Comparison of ENCODE assay signal across 27 cellular contexts in genomic region chr3:47752716-47753115, GRCh38.
"Had no signal": no experiment of that assay in that cellular context is flagged by ENCODE, and none has a peak within 500 bp of the region (broad histone marks: within the 10 kb centered on the region; RNA-seq: fewer than 3 reads in every experiment).

No MANE protein-coding gene starts in this region.

- H3K4me3 ChIP-seq: colonic mucosa, esophagus muscularis mucosa, lower lobe of right lung, pancreas, right atrium auricular region, testis, tibial artery, upper lobe of left lung had no signal

- H3K27me3 ChIP-seq: colonic mucosa, esophagus muscularis mucosa, foreskin keratinocyte, neutrophil, pancreas, right atrium auricular region, testis, tibial artery, upper lobe of left lung had no signal

- H3K36me3 ChIP-seq: colonic mucosa, pancreas, right atrium auricular region had no signal

- H3K9me3 Mint-ChIP-seq: dendritic cell treated with granulocyte-macrophage colony-stimulating factor and Interleukin-4, amounts not matched to agents 40 ng/mL and 50 ng/mL, for 4 days; immature natural killer cell; natural killer cell; neural crest cell; stimulated activated effector memory CD8-positive, alpha-beta T cell treated with anti-CD3 and anti-CD28 coated beads, Interleukin-12 subunit alpha, Interleukin-12 subunit beta, amount 100 ng/mL, for 72 hours had no signal

- H3K9me3 ChIP-seq: colonic mucosa, esophagus muscularis mucosa, lower lobe of right lung, neutrophil, pancreas, right atrium auricular region, testis, tibial artery, upper lobe of left lung had no signal

- H3K4me3 Mint-ChIP-seq: dendritic cell treated with granulocyte-macrophage colony-stimulating factor and Interleukin-4, amounts not matched to agents 40 ng/mL and 50 ng/mL, for 4 days; immature natural killer cell; natural killer cell; neural crest cell; stimulated activated effector memory CD8-positive, alpha-beta T cell treated with anti-CD3 and anti-CD28 coated beads, Interleukin-12 subunit alpha, Interleukin-12 subunit beta, amount 100 ng/mL, for 72 hours had no signal

- DNase-seq: colonic mucosa; effector CD8-positive, alpha-beta T cell; foreskin keratinocyte; glutamatergic neuron; hypothalamus; immature natural killer cell; islet precursor cell; kidney glomerular epithelial cell; left colon; left ventricle myocardium superior; lower lobe of right lung; natural killer cell; pancreas; stimulated activated CD4-positive, alpha-beta T cell treated with anti-CD3 and anti-CD28 coated beads, Interleukin-2, amount 100 ng/mL, for 24 hours; stimulated activated CD4-positive, alpha-beta T cell treated with anti-CD3 and anti-CD28 coated beads, Interleukin-4, amount 100 ng/mL, for 24 hours; stimulated activated naive CD8-positive, alpha-beta T cell treated with anti-CD3 and anti-CD28 coated beads, Interleukin-15, Interleukin-2, amounts not matched to agents 100 U/mL and 50 U/mL, for 24 hours; substantia nigra; tibial artery; upper lobe of left lung had no signal

- H3K36me3 Mint-ChIP-seq: natural killer cell had no signal

- H3K4me1 ChIP-seq: colonic mucosa, esophagus muscularis mucosa, lower lobe of right lung, pancreas, right atrium auricular region, testis, tibial artery, upper lobe of left lung had no signal

- H3K27ac ChIP-seq: colonic mucosa, esophagus muscularis mucosa, foreskin keratinocyte, lower lobe of right lung, neutrophil, pancreas, right atrium auricular region, testis, tibial artery, upper lobe of left lung had no signal

- ATAC-seq: foreskin keratinocyte; left colon; left ventricle myocardium superior; lower lobe of right lung; natural killer cell; pancreas; sciatic nerve; stimulated activated effector memory CD8-positive, alpha-beta T cell treated with anti-CD3 and anti-CD28 coated beads, Interleukin-12 subunit alpha, Interleukin-12 subunit beta, amount 100 ng/mL, for 72 hours; stimulated activated naive CD8-positive, alpha-beta T cell treated with anti-CD3 and anti-CD28 coated beads, Interleukin-15, Interleukin-2, amounts not matched to agents 100 U/mL and 50 U/mL, for 24 hours had no signal

- H3K27me3 Mint-ChIP-seq: dendritic cell treated with granulocyte-macrophage colony-stimulating factor and Interleukin-4, amounts not matched to agents 40 ng/mL and 50 ng/mL, for 4 days had no signal

- H3K4me1 Mint-ChIP-seq: neural crest cell; stimulated activated effector memory CD8-positive, alpha-beta T cell treated with anti-CD3 and anti-CD28 coated beads, Interleukin-12 subunit alpha, Interleukin-12 subunit beta, amount 100 ng/mL, for 72 hours had no signal

- H3K27ac Mint-ChIP-seq: dendritic cell treated with granulocyte-macrophage colony-stimulating factor and Interleukin-4, amounts not matched to agents 40 ng/mL and 50 ng/mL, for 4 days; natural killer cell; stimulated activated effector memory CD8-positive, alpha-beta T cell treated with anti-CD3 and anti-CD28 coated beads, Interleukin-12 subunit alpha, Interleukin-12 subunit beta, amount 100 ng/mL, for 72 hours had no signal
